In genomic region chr17:50977487-50978159, GRCh38 we compare ENCODE assay signal across 1 cellular context.
A peak's percentile ranks its signal among the peaks of the same experiment; 100 is the strongest.
TF ChIP-seq lines count a peak whose summit lies in the region.

No MANE protein-coding gene starts in this region.

TF ChIP-seq in HepG2, 621 proteins besides CTCF, POLR2A, EP300 and RAD21 (continued from another document and continues in another):
- TF ChIP-seq DPF2 (CRISPR knock-in tag; IDR thresholded peaks at IDR 0.05; ENCODE audit: borderline replicate concordance, low read depth) (peak; percentile 72), RFX1 (IDR thresholded peaks at IDR 0.05) (no peak), ZFP82 (CRISPR knock-in tag; IDR thresholded peaks at IDR 0.05; ENCODE audit: borderline replicate concordance) (no peak), IKZF1 (IDR thresholded peaks at IDR 0.05) (no peak), EED (CRISPR knock-in tag; IDR thresholded peaks at IDR 0.05) (no peak), DNMT3B (CRISPR knock-in tag; conservative IDR thresholded peaks at IDR 0.05) (no peak), FOSL2 (CRISPR knock-in tag; IDR thresholded peaks at IDR 0.05) (peak; percentile 35; the same call in 1 of the 2 replicates), LRRFIP1 (CRISPR knock-in tag; conservative IDR thresholded peaks at IDR 0.05) (no peak), EHMT2 (IDR thresholded peaks at IDR 0.05; ENCODE audit: borderline replicate concordance, low read depth, low read length) (no peak), WIZ (CRISPR knock-in tag; IDR thresholded peaks at IDR 0.05) (0 out of 2 replicates have a peak, but pooled peaks have one; percentile 35), ZNF543 (CRISPR knock-in tag; IDR thresholded peaks at IDR 0.05) (peak; percentile 68; the same call in 1 of the 2 replicates), TRAFD1 (CRISPR knock-in tag; IDR thresholded peaks at IDR 0.05; ENCODE audit: borderline replicate concordance) (no peak; the same call in 1 of the 2 replicates), KLF11 (CRISPR knock-in tag; IDR thresholded peaks at IDR 0.05) (no peak), XBP1 (CRISPR knock-in tag; IDR thresholded peaks at IDR 0.05) (no peak), PHF20 (CRISPR knock-in tag; IDR thresholded peaks at IDR 0.05) (no peak), ZNF296 (CRISPR knock-in tag; conservative IDR thresholded peaks at IDR 0.05) (no peak), BATF2 (CRISPR knock-in tag; IDR thresholded peaks at IDR 0.05) (no peak), MATR3 (CRISPR knock-in tag; IDR thresholded peaks at IDR 0.05) (no peak), KDM5A (IDR thresholded peaks at IDR 0.05; ENCODE audit: borderline replicate concordance, low read length) (no peak), NCOR1 (IDR thresholded peaks at IDR 0.05; ENCODE audit: borderline replicate concordance, low read length) (peak; percentile 51; the same call in 1 of the 2 replicates), ZSCAN12 (CRISPR knock-in tag; IDR thresholded peaks at IDR 0.05) (0 out of 2 replicates have a peak, but pooled peaks have one; percentile 62), ZNF576 (CRISPR knock-in tag; IDR thresholded peaks at IDR 0.05) (no peak), STAG1 (CRISPR knock-in tag; IDR thresholded peaks at IDR 0.05) (peak; percentile 28; the same call in 1 of the 2 replicates), ZNF484 (CRISPR knock-in tag; IDR thresholded peaks at IDR 0.05; ENCODE audit: borderline replicate concordance, low read depth) (no peak), ZNF317 (CRISPR knock-in tag; IDR thresholded peaks at IDR 0.05) (0 out of 2 replicates have a peak, but pooled peaks have one; percentile 44), RBM39 (IDR thresholded peaks at IDR 0.05; ENCODE audit: low read depth, low read length, poor library complexity, severe bottlenecking) (no peak), MAF1 (CRISPR knock-in tag; IDR thresholded peaks at IDR 0.05; ENCODE audit: borderline replicate concordance) (0 out of 2 replicates have a peak, but pooled peaks have one; percentile 41), ZNF670 (CRISPR knock-in tag; IDR thresholded peaks at IDR 0.05; ENCODE audit: borderline replicate concordance) (no peak), SRSF4 (IDR thresholded peaks at IDR 0.05; ENCODE audit: low read depth, low read length, poor library complexity, severe bottlenecking) (no peak), TBP (CRISPR knock-in tag; IDR thresholded peaks at IDR 0.05) (no peak), ZNF720 (CRISPR knock-in tag; IDR thresholded peaks at IDR 0.05) (no peak), ZNF562 (CRISPR knock-in tag; IDR thresholded peaks at IDR 0.05; ENCODE audit: borderline replicate concordance) (no peak), SKI (IDR thresholded peaks at IDR 0.05; ENCODE audit: partially characterized antibody) (no peak), CCDC6 (CRISPR knock-in tag; IDR thresholded peaks at IDR 0.05) (no peak), ZNF207 (IDR thresholded peaks at IDR 0.05; ENCODE audit: borderline replicate concordance) (no peak), ZXDC (CRISPR knock-in tag; IDR thresholded peaks at IDR 0.05) (no peak), ZNF460 (CRISPR knock-in tag; IDR thresholded peaks at IDR 0.05; ENCODE audit: borderline replicate concordance) (peak; percentile 93; the same call in 1 of the 2 replicates), RAD51 (IDR thresholded peaks at IDR 0.05; ENCODE audit: borderline replicate concordance) (no peak), MYNN (CRISPR knock-in tag; IDR thresholded peaks at IDR 0.05; ENCODE audit: low read depth) (no peak), MED1 (CRISPR knock-in tag; IDR thresholded peaks at IDR 0.05) (peak; percentile 88), CREM (IDR thresholded peaks at IDR 0.05) (peak; percentile 68), CREM (CRISPR knock-in tag; IDR thresholded peaks at IDR 0.05) (no peak), SAFB2 (CRISPR knock-in tag; IDR thresholded peaks at IDR 0.05; ENCODE audit: borderline replicate concordance, low read depth) (no peak), POGK (CRISPR knock-in tag; conservative IDR thresholded peaks at IDR 0.05) (no peak), PPARG (CRISPR knock-in tag; conservative IDR thresholded peaks at IDR 0.05) (peak; percentile 77), FOXA3 (CRISPR knock-in tag; IDR thresholded peaks at IDR 0.05) (peak; percentile 47), AFF4 (CRISPR knock-in tag; IDR thresholded peaks at IDR 0.05) (no peak), ZNF501 (CRISPR knock-in tag; IDR thresholded peaks at IDR 0.05) (0 out of 2 replicates have a peak, but pooled peaks have one; percentile 24), SMAD1 (CRISPR knock-in tag; IDR thresholded peaks at IDR 0.05; ENCODE audit: borderline replicate concordance, low read depth) (no peak), ZMYM4 (CRISPR knock-in tag; IDR thresholded peaks at IDR 0.05) (peak; percentile 74), IRF1 (CRISPR knock-in tag; IDR thresholded peaks at IDR 0.05; ENCODE audit: low read depth) (no peak)
- TF ChIP-seq, protein P1, sequence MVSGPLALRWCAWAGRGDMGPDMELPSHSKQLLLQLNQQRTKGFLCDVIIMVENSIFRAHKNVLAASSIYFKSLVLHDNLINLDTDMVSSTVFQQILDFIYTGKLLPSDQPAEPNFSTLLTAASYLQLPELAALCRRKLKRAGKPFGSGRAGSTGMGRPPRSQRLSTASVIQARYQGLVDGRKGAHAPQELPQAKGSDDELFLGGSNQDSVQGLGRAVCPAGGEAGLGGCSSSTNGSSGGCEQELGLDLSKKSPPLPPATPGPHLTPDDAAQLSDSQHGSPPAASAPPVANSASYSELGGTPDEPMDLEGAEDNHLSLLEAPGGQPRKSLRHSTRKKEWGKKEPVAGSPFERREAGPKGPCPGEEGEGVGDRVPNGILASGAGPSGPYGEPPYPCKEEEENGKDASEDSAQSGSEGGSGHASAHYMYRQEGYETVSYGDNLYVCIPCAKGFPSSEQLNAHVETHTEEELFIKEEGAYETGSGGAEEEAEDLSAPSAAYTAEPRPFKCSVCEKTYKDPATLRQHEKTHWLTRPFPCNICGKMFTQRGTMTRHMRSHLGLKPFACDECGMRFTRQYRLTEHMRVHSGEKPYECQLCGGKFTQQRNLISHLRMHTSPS (CRISPR knock-in tag; IDR thresholded peaks at IDR 0.05; ENCODE audit: low read depth), result no peak
- TF ChIP-seq, protein P2, sequence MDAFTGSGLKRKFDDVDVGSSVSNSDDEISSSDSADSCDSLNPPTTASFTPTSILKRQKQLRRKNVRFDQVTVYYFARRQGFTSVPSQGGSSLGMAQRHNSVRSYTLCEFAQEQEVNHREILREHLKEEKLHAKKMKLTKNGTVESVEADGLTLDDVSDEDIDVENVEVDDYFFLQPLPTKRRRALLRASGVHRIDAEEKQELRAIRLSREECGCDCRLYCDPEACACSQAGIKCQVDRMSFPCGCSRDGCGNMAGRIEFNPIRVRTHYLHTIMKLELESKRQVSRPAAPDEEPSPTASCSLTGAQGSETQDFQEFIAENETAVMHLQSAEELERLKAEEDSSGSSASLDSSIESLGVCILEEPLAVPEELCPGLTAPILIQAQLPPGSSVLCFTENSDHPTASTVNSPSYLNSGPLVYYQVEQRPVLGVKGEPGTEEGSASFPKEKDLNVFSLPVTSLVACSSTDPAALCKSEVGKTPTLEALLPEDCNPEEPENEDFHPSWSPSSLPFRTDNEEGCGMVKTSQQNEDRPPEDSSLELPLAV (CRISPR knock-in tag; conservative IDR thresholded peaks at IDR 0.05; ENCODE audit: low read depth), result no peak
